Comparison of ENCODE assay signal across 8 cellular contexts in the genomic region with DNA sequence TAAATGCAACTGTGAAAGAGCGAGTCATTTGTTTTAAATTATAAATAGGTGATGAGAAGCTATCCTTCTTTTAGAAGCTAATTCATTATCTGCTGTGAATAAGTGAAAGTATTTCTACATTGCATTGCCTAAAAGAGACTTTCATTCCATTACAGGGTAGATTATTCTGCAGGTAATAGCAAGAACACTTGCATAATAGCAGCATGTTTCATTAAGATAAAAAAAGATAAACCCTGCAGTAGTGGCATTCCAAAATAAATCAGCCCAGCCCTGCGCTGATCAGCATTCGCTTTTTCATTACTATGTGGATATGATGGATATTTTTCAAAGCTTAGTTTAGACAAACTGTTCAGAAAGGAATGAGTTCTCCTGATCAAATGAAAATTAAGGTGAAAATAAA.
"Had no signal": no experiment of that assay in that cellular context is flagged by ENCODE, and none has a peak within 500 bp of the region (broad histone marks: within the 10 kb centered on the region; RNA-seq: fewer than 3 reads in every experiment).

No MANE protein-coding gene starts in this region.

- H3K4me3 ChIP-seq: GM12878 had no signal

- FAIRE-seq: G401.6, GM12878, GM12891, GM12892, GM18507, GM19239 had no signal

- DNase-seq: GDM1, GF-D8 had no signal
